In genomic region chrX:12949205-12949926, GRCh38 we compare ENCODE assay signal across 8 cellular contexts. TPM values are rescaled to one million over a fixed set of nuclear protein-coding genes. Genes with fewer than 3 reads are reported as not detected.
DNase-seq lines count a peak whose midpoint lies in the region; ATAC-seq and TF ChIP-seq lines count a peak whose summit lies in the region.
"Had no signal": no experiment of that assay in that cellular context is flagged by ENCODE, and none has a peak within 500 bp of the region (broad histone marks: within the 10 kb centered on the region; RNA-seq: fewer than 3 reads in every experiment).

No MANE protein-coding gene starts in this region.

- H3K4me1 Mint-ChIP-seq in stimulated activated memory B cell treated with anti-CD40 and anti-IgM and Interleukin-4, amounts not matched to agents 10 μg/mL and 1 μg/mL and 100 μg/mL, for 72 hours: peaks cover 62% of the 10 kb centered on the region

- ATAC-seq in GM21717 (IDR thresholded peaks at IDR 0.05; ENCODE audit: unreplicated experiment) (peak; percentile 1), GM19324 (IDR thresholded peaks at IDR 0.05; ENCODE audit: low FRiP score, unreplicated experiment) (no peak), HG03139 (IDR thresholded peaks at IDR 0.05; ENCODE audit: unreplicated experiment) (no peak)
- ATAC-seq in stimulated activated memory B cell treated with anti-CD40 and anti-IgM and Interleukin-4, amounts not matched to agents 10 μg/mL and 1 μg/mL and 100 μg/mL, for 72 hours: peak; percentile 14

- H3K9me3 Mint-ChIP-seq in stimulated activated memory B cell treated with anti-CD40 and anti-IgM and Interleukin-4, amounts not matched to agents 10 μg/mL and 1 μg/mL and 100 μg/mL, for 72 hours: no peaks in the 10 kb centered on the region

- H3K4me2 ChIP-seq in SU-DHL-6 (ENCODE audit: low read depth, low read length, poor library complexity, severe bottlenecking): peak overlapping the region; percentile 84

- H3K27me3 Mint-ChIP-seq in stimulated activated memory B cell treated with anti-CD40 and anti-IgM and Interleukin-4, amounts not matched to agents 10 μg/mL and 1 μg/mL and 100 μg/mL, for 72 hours: no peaks in the 10 kb centered on the region

- peak overlapping the region; percentile 57 for H2AFZ ChIP-seq in SU-DHL-6 (ENCODE audit: low read depth, low read length, severe bottlenecking)

- H3K36me3 ChIP-seq in SU-DHL-6 (ENCODE audit: low read length) (no peaks in the 10 kb centered on the region), MG63 (no peaks in the 10 kb centered on the region)

- peak overlapping the region; percentile 70 for H3K4me3 Mint-ChIP-seq in stimulated activated memory B cell treated with anti-CD40 and anti-IgM and Interleukin-4, amounts not matched to agents 10 μg/mL and 1 μg/mL and 100 μg/mL, for 72 hours

- H3K9me2 ChIP-seq in SU-DHL-6 (replicated peaks; ENCODE audit: insufficient read depth, low read length): no peaks in the 10 kb centered on the region

- H3F3A ChIP-seq in SU-DHL-6 (ENCODE audit: insufficient read depth): peaks cover 49% of the 10 kb centered on the region

- H3K9ac ChIP-seq in SU-DHL-6 (ENCODE audit: low read length): peak overlapping the region; percentile 55

- H3K79me2 ChIP-seq in SU-DHL-6 (ENCODE audit: insufficient read depth, low read length): no peaks in the 10 kb centered on the region; the same call in 1 of the 2 replicates

- no peaks in the 10 kb centered on the region for H3K36me3 Mint-ChIP-seq in stimulated activated memory B cell treated with anti-CD40 and anti-IgM and Interleukin-4, amounts not matched to agents 10 μg/mL and 1 μg/mL and 100 μg/mL, for 72 hours

- H4K20me1 ChIP-seq in SU-DHL-6 (ENCODE audit: low read depth, low read length): no peaks in the 10 kb centered on the region

- no peaks in the 10 kb centered on the region for H3K27me3 ChIP-seq in SU-DHL-6 (ENCODE audit: low read length)
- H3K27me3 ChIP-seq in MG63: no peaks in the 10 kb centered on the region

- DNase-seq in fibroblast of mammary gland (ENCODE audit: low read depth) (peak; percentile 52), MG63 (no peak)

- peak overlapping the region; percentile 96 for H3K27ac ChIP-seq in SU-DHL-6 (ENCODE audit: low read depth, low read length)

- peak overlapping the region; percentile 97 for H3K27ac Mint-ChIP-seq in stimulated activated memory B cell treated with anti-CD40 and anti-IgM and Interleukin-4, amounts not matched to agents 10 μg/mL and 1 μg/mL and 100 μg/mL, for 72 hours

- no peak overlapping the region for H3K4me3 ChIP-seq in SU-DHL-6 (ENCODE audit: insufficient read depth, low read length, poor library complexity, severe bottlenecking)
- no peak overlapping the region for H3K4me3 ChIP-seq in fibroblast of mammary gland (ENCODE audit: control insufficient read depth, low read depth, low read length)
- no peak overlapping the region for H3K4me3 ChIP-seq in MG63

- no peak for TF ChIP-seq CTCF in SU-DHL-6 (IDR thresholded peaks at IDR 0.05; ENCODE audit: insufficient read depth, low read length, poor library complexity, severe bottlenecking)
- no peak for TF ChIP-seq CTCF in fibroblast of mammary gland (conservative IDR thresholded peaks at IDR 0.05; ENCODE audit: control insufficient read depth, insufficient read depth, low read depth, low read length)

- H3K9me3 ChIP-seq in SU-DHL-6 (ENCODE audit: insufficient read depth, low read length) (no peaks in the 10 kb centered on the region), MG63 (no peaks in the 10 kb centered on the region)

RNA-seq across cellular contexts. Expression of gene TMSB4X, which starts 25.5 kb away (rescaled TPM):
- total RNA-seq in MG63 (2014; rRNA removed; shearing (Covaris generic); ENCODE audit: low replicate concordance): 1,177 and 1,592 TPM in 2 replicates

RNA-seq across cellular contexts. Expression of gene TLR8, which starts 42.9 kb away (rescaled TPM):
- not detected in 2 replicates for total RNA-seq in MG63 (2014; rRNA removed; shearing (Covaris generic); ENCODE audit: low replicate concordance)
- total RNA-seq: NCI-H460 had no signal

Comparison
In these comparisons a context has a peak if more than half of its experiments do, and no peak if none do; other contexts are left out.
1. ATAC-seq: peak in GM21717 (single experiment) and stimulated activated memory B cell treated with anti-CD40 and anti-IgM and Interleukin-4, amounts not matched to agents 10 μg/mL and 1 μg/mL and 100 μg/mL, for 72 hours (single experiment); none in GM19324 (single experiment) and HG03139 (single experiment).